20 cellular contexts compared by ENCODE assay signal in the genomic region with DNA sequence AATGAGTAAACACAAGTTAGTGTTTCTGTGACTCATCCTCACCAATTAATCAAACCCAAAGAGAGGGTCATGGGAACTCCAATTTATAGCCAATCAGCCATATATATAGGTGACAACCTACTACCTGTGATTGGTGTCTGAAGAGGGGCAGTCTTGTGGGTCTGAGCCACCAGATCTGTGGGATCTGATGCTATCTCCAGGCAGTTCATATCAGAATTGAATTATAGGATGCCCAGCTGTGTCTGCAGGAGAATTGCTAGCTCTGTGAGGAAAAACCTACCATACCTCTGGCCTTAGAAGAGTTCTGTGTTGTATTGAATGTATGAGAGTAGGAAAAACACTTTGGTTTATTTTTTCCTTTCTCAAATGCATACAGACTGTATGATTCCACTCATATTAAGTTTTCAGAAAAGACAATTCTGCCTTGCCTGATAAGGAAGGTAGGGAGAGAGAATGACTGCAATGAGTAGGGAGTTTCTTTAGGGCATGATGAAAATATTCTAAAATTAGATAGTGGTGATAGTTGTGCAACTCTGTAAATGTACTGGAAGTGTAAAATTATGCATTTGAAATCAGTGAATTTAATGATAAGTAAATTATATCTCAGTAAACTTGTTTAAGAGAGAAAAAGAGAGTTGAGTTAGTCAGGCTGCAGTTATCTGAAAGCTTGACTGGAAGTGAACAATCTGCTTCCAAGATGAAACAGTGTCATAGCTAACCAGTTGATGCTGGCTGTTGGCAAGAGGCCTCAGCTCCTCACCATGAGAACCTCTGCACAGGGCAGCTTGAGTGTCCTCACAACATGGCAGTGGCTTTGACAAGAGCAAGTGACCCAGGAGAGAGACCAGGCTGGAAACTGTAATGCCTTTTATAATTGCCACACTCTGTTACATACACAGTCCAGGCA.
DNase-seq lines count a peak whose midpoint lies in the region; ATAC-seq lines count a peak whose summit lies in the region.
"Had no signal": no experiment of that assay in that cellular context is flagged by ENCODE, and none has a peak within 500 bp of the region (broad histone marks: within the 10 kb centered on the region; RNA-seq: fewer than 3 reads in every experiment).

No MANE protein-coding gene starts in this region.

- intact Hi-C loops in activated T-helper 1 cell treated with anti-CD3 and anti-CD28 coated beads, Interleukin-12 subunit alpha, Interleukin-12 subunit beta, Interleukin-2, Interleukin-4 antibody, amounts not matched to agents 30 ng/mL and 10 ng/mL and 1 ng/mL, durations not matched to agents 14 hours and 24 hours and 36 hours (cut with micrococcal nuclease): loop anchor here (5.0 kb wide), 2 partner anchors 105 to 340 kb away; no protein-coding TSS in a partner anchor
- intact Hi-C loops in naive thymus-derived CD4-positive, alpha-beta T cell (cut with micrococcal nuclease): no loop called here

- no peaks in the 10 kb centered on the region for H3K9me3 Mint-ChIP-seq in activated T-helper 1 cell treated with anti-CD3 and anti-CD28 coated beads, Interleukin-12 subunit alpha, Interleukin-12 subunit beta, Interleukin-2, Interleukin-4 antibody, amounts not matched to agents 30 ng/mL and 10 ng/mL and 1 ng/mL, durations not matched to agents 14 hours and 24 hours and 36 hours
- peaks cover 0 to 7% (median 0%) of the 10 kb centered on the region in 11 donors for H3K9me3 Mint-ChIP-seq in naive thymus-derived CD4-positive, alpha-beta T cell

- no peak overlapping the region for H3K27ac ChIP-seq in naive thymus-derived CD4-positive, alpha-beta T cell (ENCODE audit: low read depth, low read length)

- CTCF ChIA-PET in naive thymus-derived CD4-positive, alpha-beta T cell (lab: Charles Lee): no interaction called here

- H3K27me3 Mint-ChIP-seq in activated T-helper 1 cell treated with anti-CD3 and anti-CD28 coated beads, Interleukin-12 subunit alpha, Interleukin-12 subunit beta, Interleukin-2, Interleukin-4 antibody, amounts not matched to agents 30 ng/mL and 10 ng/mL and 1 ng/mL, durations not matched to agents 14 hours and 24 hours and 36 hours (ENCODE audit: insufficient read depth): no peaks in the 10 kb centered on the region
- H3K27me3 Mint-ChIP-seq in naive thymus-derived CD4-positive, alpha-beta T cell: peaks cover 0 to 4% (median 0%) of the 10 kb centered on the region in 5 donors

- H3K36me3 ChIP-seq in naive thymus-derived CD4-positive, alpha-beta T cell (ENCODE audit: control insufficient read depth in 2 of 3, insufficient read depth in 3 of 3, low read length in 3 of 3): no peaks in the 10 kb centered on the region
- H3K36me3 ChIP-seq: HAP-1 had no signal

- POLR2A ChIA-PET in naive thymus-derived CD4-positive, alpha-beta T cell (lab: Charles Lee): no interaction called here

- H3K4me1 ChIP-seq in naive thymus-derived CD4-positive, alpha-beta T cell (ENCODE audit: control insufficient read depth in 2 of 2, insufficient read depth in 2 of 2, low read length in 2 of 2): no peaks in the 10 kb centered on the region
- H3K4me1 ChIP-seq: HAP-1 had no signal

- no peaks in the 10 kb centered on the region for H3K9me3 ChIP-seq in naive thymus-derived CD4-positive, alpha-beta T cell (ENCODE audit: control insufficient read depth in 2 of 3, low read length in 3 of 3)
- H3K9me3 ChIP-seq: HAP-1 had no signal

- peaks cover 46% of the 10 kb centered on the region for H3K4me1 Mint-ChIP-seq in activated T-helper 1 cell treated with anti-CD3 and anti-CD28 coated beads, Interleukin-12 subunit alpha, Interleukin-12 subunit beta, Interleukin-2, Interleukin-4 antibody, amounts not matched to agents 30 ng/mL and 10 ng/mL and 1 ng/mL, durations not matched to agents 14 hours and 24 hours and 36 hours (ENCODE audit: low read depth)
- peaks cover 0 to 41% (median 0%) of the 10 kb centered on the region in 7 donors for H3K4me1 Mint-ChIP-seq in naive thymus-derived CD4-positive, alpha-beta T cell
- H3K4me1 Mint-ChIP-seq: CD4-positive, CD25-positive, alpha-beta regulatory T cell had no signal

- H3K4me3 Mint-ChIP-seq in activated T-helper 1 cell treated with anti-CD3 and anti-CD28 coated beads, Interleukin-12 subunit alpha, Interleukin-12 subunit beta, Interleukin-2, Interleukin-4 antibody, amounts not matched to agents 30 ng/mL and 10 ng/mL and 1 ng/mL, durations not matched to agents 14 hours and 24 hours and 36 hours: no peak overlapping the region
- no peak overlapping the region for H3K4me3 Mint-ChIP-seq in naive thymus-derived CD4-positive, alpha-beta T cell
- H3K4me3 Mint-ChIP-seq: B cell; CD4-positive, CD25-positive, alpha-beta regulatory T cell had no signal

- peak; percentile 32 for ATAC-seq in naive thymus-derived CD4-positive, alpha-beta T cell
- no peak for ATAC-seq in HG02763 (IDR thresholded peaks at IDR 0.05; ENCODE audit: unreplicated experiment)

- no peaks in the 10 kb centered on the region for H3K27me3 ChIP-seq in naive thymus-derived CD4-positive, alpha-beta T cell (ENCODE audit: control insufficient read depth in 2 of 2, insufficient read depth in 2 of 2, low read length in 2 of 2)

- H3K4me3 ChIP-seq in naive thymus-derived CD4-positive, alpha-beta T cell (ENCODE audit: low read length): no peak overlapping the region
- H3K4me3 ChIP-seq: HAP-1 had no signal

- DNase-seq in SIG-M5 treated with dmso at 0.1 percent for 504 hours (lab: John Stamatoyannopoulos, UW; ENCODE audit: unreplicated experiment): peak; percentile 34
- no peak for DNase-seq in SIG-M5 (lab: John Stamatoyannopoulos, UW)
- DNase-seq in MV-4-11 (lab: John Stamatoyannopoulos, UW): peak; percentile 57
- DNase-seq in activated T-helper 1 cell treated with anti-CD3 and anti-CD28 coated beads, Interleukin-12 subunit alpha, Interleukin-12 subunit beta, Interleukin-2, Interleukin-4 antibody, amounts not matched to agents 30 ng/mL and 10 ng/mL and 1 ng/mL, durations not matched to agents 14 hours and 24 hours and 36 hours (ENCODE audit: low spot score): no peak
- no peak for DNase-seq in naive thymus-derived CD4-positive, alpha-beta T cell
- no peak for DNase-seq in occipital lobe (lab: John Stamatoyannopoulos, UW)
- no peak for DNase-seq in DMS 273 (lab: John Stamatoyannopoulos, UW; ENCODE audit: unreplicated experiment)
- DNase-seq: 8988T; CD4-positive, CD25-positive, alpha-beta regulatory T cell; COR-L47; KG1; NCI-H1092 treated with DMSO at 0.1 percent for 48 hours; NCI-H1694; NCI-H2081 treated with DMSO at 0.1 percent for 48 hours; NCI-H510A treated with DMSO at 0.1 percent for 48 hours; NCI-H774; SW 1271 had no signal

- H3K36me3 Mint-ChIP-seq in activated T-helper 1 cell treated with anti-CD3 and anti-CD28 coated beads, Interleukin-12 subunit alpha, Interleukin-12 subunit beta, Interleukin-2, Interleukin-4 antibody, amounts not matched to agents 30 ng/mL and 10 ng/mL and 1 ng/mL, durations not matched to agents 14 hours and 24 hours and 36 hours (ENCODE audit: low read depth): peaks cover 21% of the 10 kb centered on the region
- H3K36me3 Mint-ChIP-seq in naive thymus-derived CD4-positive, alpha-beta T cell: peaks cover 0 to 34% (median 0%) of the 10 kb centered on the region in 5 donors
- H3K36me3 Mint-ChIP-seq: CD4-positive, CD25-positive, alpha-beta regulatory T cell had no signal

- peak overlapping the region; percentile 19 for H3K27ac Mint-ChIP-seq in activated T-helper 1 cell treated with anti-CD3 and anti-CD28 coated beads, Interleukin-12 subunit alpha, Interleukin-12 subunit beta, Interleukin-2, Interleukin-4 antibody, amounts not matched to agents 30 ng/mL and 10 ng/mL and 1 ng/mL, durations not matched to agents 14 hours and 24 hours and 36 hours
- H3K27ac Mint-ChIP-seq in naive thymus-derived CD4-positive, alpha-beta T cell: no peak overlapping the region
- H3K27ac Mint-ChIP-seq: B cell; CD4-positive, CD25-positive, alpha-beta regulatory T cell had no signal

Comparison
In these comparisons a context has a peak if more than half of its experiments do, and no peak if none do; other contexts are left out.
1. DNase-seq: peak in SIG-M5 treated with dmso at 0.1 percent for 504 hours (single experiment) and MV-4-11 (single experiment); none in SIG-M5 (single experiment), activated T-helper 1 cell treated with anti-CD3 and anti-CD28 coated beads, Interleukin-12 subunit alpha, Interleukin-12 subunit beta, Interleukin-2, Interleukin-4 antibody, amounts not matched to agents 30 ng/mL and 10 ng/mL and 1 ng/mL, durations not matched to agents 14 hours and 24 hours and 36 hours (single experiment), naive thymus-derived CD4-positive, alpha-beta T cell (0 of 9), occipital lobe (single experiment) and DMS 273 (single experiment).